24 cellular contexts compared by ENCODE assay signal in genomic region chr13:37202264-37202663, GRCh38.
A peak's percentile ranks its signal among the peaks of the same experiment; 100 is the strongest.
DNase-seq lines count a peak whose midpoint lies in the region; ATAC-seq, FAIRE-seq and TF ChIP-seq lines count a peak whose summit lies in the region.
"Had no signal": no experiment of that assay in that cellular context is flagged by ENCODE, and none has a peak within 500 bp of the region (broad histone marks: within the 10 kb centered on the region; RNA-seq: fewer than 3 reads in every experiment).

No MANE protein-coding gene starts in this region.

- in situ Hi-C loops in IMR-90 (cut with MboI; ENCODE audit: low sequenced_read_pairs) (no loop called here), KBM-7 (cut with MboI; ENCODE audit: low pct_unique_long_range_greater_than_20kb, low sequenced_read_pairs) (no loop called here)

- peak overlapping the region; percentile 54 for H2BK5ac ChIP-seq in IMR-90 (ENCODE audit: low read depth, low read length, poor library complexity, severe bottlenecking)

- no peak overlapping the region for H2AK5ac ChIP-seq in IMR-90 (ENCODE audit: low read depth, low read length)

- dilution Hi-C loops in IMR-90 (cut with HindIII; ENCODE audit: low sequenced_read_pairs, unreplicated experiment) = no loop called here

- H3K14ac ChIP-seq in IMR-90 (replicated peaks; ENCODE audit: low read depth, low read length) = no peak overlapping the region

- H3K4me2 ChIP-seq in IMR-90 (ENCODE audit: low read depth, low read length) (peak overlapping the region; percentile 47; the same call in 1 of the 2 replicates), osteoblast (ENCODE audit: insufficient read depth, low read length) (no peak overlapping the region)
- H3K4me2 ChIP-seq: A549, KMS-11 had no signal

- TF ChIP-seq RAD21 in IMR-90 (IDR thresholded peaks at IDR 0.05; ENCODE audit: low read length) = no peak

- no peak overlapping the region for H2BK20ac ChIP-seq in IMR-90 (ENCODE audit: low read depth, low read length)

- DNase-seq in AG20443 (ENCODE audit: low spot score) (peak; percentile 44), IMR-90 (peak; percentile 37), osteoblast (ENCODE audit: insufficient read length, low spot score, missing footprints) (peak; percentile 41), glomerular visceral epithelial cell (ENCODE audit: extremely low spot score) (no peak), epidermal melanocyte (ENCODE audit: insufficient read length, low spot score) (no peak), KBM-7 (no peak)
- no peak for DNase-seq in effector memory CD8-positive, alpha-beta T cell
- DNase-seq: Caco-2; CD4-positive, CD25-positive, alpha-beta regulatory T cell; MG63; NCI-H1092 treated with DMSO at 0.1 percent for 48 hours; NCI-H1694 treated with DMSO at 0.1 percent for 48 hours; NCI-H2107; NCI-H226; NCI-H524 treated with DMSO at 0.1 percent for 48 hours had no signal

- no peaks in the 10 kb centered on the region for H4K20me1 ChIP-seq in IMR-90 (ENCODE audit: insufficient read depth, low read length)
- H4K20me1 ChIP-seq in osteoblast (ENCODE audit: insufficient read depth, low read length) = no peaks in the 10 kb centered on the region

- WGBS in IMR-90 (ENCODE audit: extremely low coverage in 2 of 2, insufficient read length in 1 of 2), 2 experiments = no CpG with 5 or more reads among the region's 2 CpGs

- H4K91ac ChIP-seq in IMR-90 (ENCODE audit: insufficient read depth, low read depth, low read length) = no peak overlapping the region

- TF ChIP-seq CTCF in IMR-90 (conservative IDR thresholded peaks at IDR 0.05; ENCODE audit: low read depth, low read length) = no peak
- no peak for TF ChIP-seq CTCF in osteoblast (IDR thresholded peaks at IDR 0.05; ENCODE audit: extremely low read depth, low read depth, low read length)

- H2AFZ ChIP-seq in IMR-90 (replicated peaks; ENCODE audit: low read length, poor library complexity) = no peak overlapping the region
- no peak overlapping the region for H2AFZ ChIP-seq in osteoblast (ENCODE audit: low read length)

- CTCF ChIA-PET in IMR-90 (lab: Yijun Ruan, JAX) = no interaction called here

- no peak overlapping the region for H3K9ac ChIP-seq in IMR-90 (ENCODE audit: low read depth, low read length)
- H3K9ac ChIP-seq: KMS-11 had no signal

- no peak overlapping the region for H2BK120ac ChIP-seq in IMR-90 (ENCODE audit: low read depth, low read length)

- H3K4me3 Mint-ChIP-seq in effector memory CD8-positive, alpha-beta T cell = no peak overlapping the region
- H3K4me3 Mint-ChIP-seq: B cell; CD4-positive, CD25-positive, alpha-beta regulatory T cell had no signal

- H3K4me1 Mint-ChIP-seq in effector memory CD8-positive, alpha-beta T cell (ENCODE audit: low read depth in 2 of 2) = no peaks in the 10 kb centered on the region
- H3K4me1 Mint-ChIP-seq: B cell; CD4-positive, CD25-positive, alpha-beta regulatory T cell had no signal

- no peak overlapping the region; the same call in 1 of the 2 replicates for H3K18ac ChIP-seq in IMR-90 (ENCODE audit: low read depth, low read length)

- ATAC-seq in IMR-90 (ENCODE audit: low read depth) = peak; percentile 79
- ATAC-seq in effector memory CD8-positive, alpha-beta T cell (replicated peaks) = no peak
- ATAC-seq: A549, GM12878, Panc1, Right ventricle myocardium inferior had no signal

- TF ChIP-seq POLR2A in IMR-90 (IDR thresholded peaks at IDR 0.05; ENCODE audit: low read depth, low read length) = no peak

- H3K4me1 ChIP-seq in IMR-90 (ENCODE audit: control insufficient read depth, insufficient read depth, low read length) (peaks cover 4% of the 10 kb centered on the region; the same call in 1 of the 2 replicates), osteoblast (ENCODE audit: insufficient read depth, low read length) (peaks cover 23% of the 10 kb centered on the region)
- H3K4me1 ChIP-seq: A549, Caco-2, HAP-1 had no signal

- no peak overlapping the region for H3K4ac ChIP-seq in IMR-90 (ENCODE audit: low read depth, low read length)

- H3K9me3 Mint-ChIP-seq in effector memory CD8-positive, alpha-beta T cell = peaks cover 0 to 2% of the 10 kb centered on the region in 2 donors

- no peak overlapping the region; a peak in 1 of 4 replicates for H4K8ac ChIP-seq in IMR-90 (ENCODE audit: low read depth in 2 of 2, low read length in 2 of 2)

- H3K56ac ChIP-seq in IMR-90 (ENCODE audit: extremely low read depth, insufficient read depth, low read length) = no peak overlapping the region

- H3K27ac ChIP-seq in IMR-90 (ENCODE audit: insufficient read depth, low read length) (no peak overlapping the region), osteoblast (ENCODE audit: low read depth, low read length) (peak overlapping the region; percentile 38)
- H3K27ac ChIP-seq: A549, KMS-11, SK-N-MC had no signal

- H3K23ac ChIP-seq in IMR-90 (ENCODE audit: low read depth, low read length) = no peak overlapping the region

- no peaks in the 10 kb centered on the region for H3K79me2 ChIP-seq in osteoblast (ENCODE audit: insufficient read depth, low read length)

- H2BK15ac ChIP-seq in IMR-90 (ENCODE audit: low read depth, low read length) = no peak overlapping the region

- no peaks in the 10 kb centered on the region for H3K27me3 Mint-ChIP-seq in effector memory CD8-positive, alpha-beta T cell
- H3K27me3 Mint-ChIP-seq: B cell; CD4-positive, CD25-positive, alpha-beta regulatory T cell had no signal

- POLR2A ChIA-PET in IMR-90 (lab: Charles Lee; ENCODE audit: unreplicated experiment) = no interaction called here

- peak; percentile 89 for FAIRE-seq in endometrium (lab: Jason Lieb, UNC)
- FAIRE-seq: A549, GM12878 had no signal

- H3K79me1 ChIP-seq in IMR-90 (ENCODE audit: low read depth in 1 of 2, low read length in 2 of 2) = no peaks in the 10 kb centered on the region

- H3K36me3 Mint-ChIP-seq in effector memory CD8-positive, alpha-beta T cell (ENCODE audit: insufficient read depth) = no peaks in the 10 kb centered on the region
- H3K36me3 Mint-ChIP-seq: CD4-positive, CD25-positive, alpha-beta regulatory T cell had no signal

- H3K4me3 ChIP-seq in IMR-90 (ENCODE audit: insufficient read depth, low read depth, low read length) (no peak overlapping the region), osteoblast (ENCODE audit: insufficient read depth, low read length) (no peak overlapping the region)
- H3K4me3 ChIP-seq: A549, GM12878, HAP-1, MG63, SK-N-MC had no signal

- no peak overlapping the region for H3K27ac Mint-ChIP-seq in effector memory CD8-positive, alpha-beta T cell
- H3K27ac Mint-ChIP-seq: B cell; CD4-positive, CD25-positive, alpha-beta regulatory T cell had no signal

- H3K9me3 ChIP-seq in IMR-90 (ENCODE audit: control insufficient read depth, insufficient read depth, low read length) (no peaks in the 10 kb centered on the region; the same call in 1 of the 2 replicates), osteoblast (ENCODE audit: low read depth, low read length) (no peaks in the 10 kb centered on the region)
- H3K9me3 ChIP-seq: A549, Caco-2, HAP-1 had no signal

- H3K36me3 ChIP-seq in IMR-90 (ENCODE audit: control insufficient read depth, insufficient read depth, low read length) (no peaks in the 10 kb centered on the region), osteoblast (ENCODE audit: insufficient read depth, low read length) (no peaks in the 10 kb centered on the region)
- H3K36me3 ChIP-seq: HAP-1, MG63 had no signal

- BruUV-seq in IMR-90 (replicated peaks; lab: Mats Ljungman, UMichigan) = no TSS peak

- intact Hi-C loops in IMR-90 (cut with micrococcal nuclease) = no loop called here

- no peaks in the 10 kb centered on the region for H3K27me3 ChIP-seq in IMR-90 (ENCODE audit: control insufficient read depth, insufficient read depth, low read length)
- no peaks in the 10 kb centered on the region for H3K27me3 ChIP-seq in osteoblast (ENCODE audit: insufficient read depth, low read length)
- H3K27me3 ChIP-seq: MG63 had no signal

- 0 out of 2 replicates have a peak, but pooled peaks cover 8% of the 10 kb centered on the region for H3K9me1 ChIP-seq in IMR-90 (ENCODE audit: insufficient read depth, low read length)

- no peak overlapping the region for H2AK9ac ChIP-seq in IMR-90 (replicated peaks; ENCODE audit: low read depth, low read length, poor library complexity)

- no peak overlapping the region for H4K5ac ChIP-seq in IMR-90 (ENCODE audit: low read depth, low read length)

TF ChIP-seq in IMR-90, 13 proteins besides CTCF, POLR2A, EP300 and RAD21:
- TF ChIP-seq ELK1 (IDR thresholded peaks at IDR 0.05; ENCODE audit: borderline replicate concordance, low read depth, low read length) (no peak), FOS (IDR thresholded peaks at IDR 0.05; ENCODE audit: low read depth, low read length) (no peak), USF2 (IDR thresholded peaks at IDR 0.05; ENCODE audit: low read depth, low read length) (no peak), RFX5 (IDR thresholded peaks at IDR 0.05; ENCODE audit: low read depth, low read length) (no peak), MXI1 (IDR thresholded peaks at IDR 0.05; ENCODE audit: borderline replicate concordance, low read depth, low read length) (no peak)

Comparison
In these comparisons a context has a peak if more than half of its experiments do, and no peak if none do; other contexts are left out.
1. DNase-seq: peak in AG20443 (single experiment), IMR-90 (single experiment) and osteoblast (single experiment); none in glomerular visceral epithelial cell (single experiment), epidermal melanocyte (single experiment), effector memory CD8-positive, alpha-beta T cell (0 of 3) and KBM-7 (single experiment).